ENCODE assay signal across 8 cellular contexts in genomic region chr12:52148541-52149181, GRCh38. TPM values are rescaled to one million over a fixed set of nuclear protein-coding genes. Genes with fewer than 3 reads are reported as not detected.
DNase-seq lines count a peak whose midpoint lies in the region; ATAC-seq, FAIRE-seq and TF ChIP-seq lines count a peak whose summit lies in the region.

No MANE protein-coding gene starts in this region.

- no peaks in the 10 kb centered on the region for H3K27me3 ChIP-seq in thyroid gland

- WGBS in thyroid gland, 2 donors, result 77 to 78% methylated on average over 7 to 10 of the region's 13 CpGs

- intact Hi-C loops in kidney (cut with DNase I) (no loop called here), thyroid gland (cut with DNase I) (no loop called here), sciatic nerve (cut with DNase I) (no loop called here)

- no peaks in the 10 kb centered on the region for H3K36me3 ChIP-seq in kidney (ENCODE audit: control insufficient read depth in 1 of 2, insufficient read depth in 2 of 2, low read length in 2 of 2)
- H3K36me3 ChIP-seq in thyroid gland, result no peaks in the 10 kb centered on the region

- no peak for FAIRE-seq in kidney (lab: Jason Lieb, UNC)

- H3K27ac ChIP-seq in VCaP (peak overlapping the region; percentile 9; the same call in 1 of the 2 replicates), kidney (ENCODE audit: low read depth in 2 of 2, low read length in 2 of 2) (peak overlapping the region; percentile 48 to 86), thyroid gland (peak overlapping the region; percentile 97 to 100 (median 98))

- TF ChIP-seq CTCF in VCaP (conservative IDR thresholded peaks at IDR 0.05), result no peak
- no peak for TF ChIP-seq CTCF in kidney (IDR thresholded peaks at IDR 0.05; ENCODE audit: borderline replicate concordance, extremely low read depth, insufficient read depth)
- no peak for TF ChIP-seq CTCF in thyroid gland (IDR thresholded peaks at IDR 0.05)

- H3K9me3 ChIP-seq in kidney (ENCODE audit: control insufficient read depth in 1 of 2, low read length in 2 of 2) (no peaks in the 10 kb centered on the region), thyroid gland (no peaks in the 10 kb centered on the region)

- H3K4me1 ChIP-seq in kidney (ENCODE audit: control insufficient read depth in 1 of 2, insufficient read depth in 1 of 2, low read depth in 1 of 2, low read length in 2 of 2), result peaks cover 14 to 24% of the 10 kb centered on the region in 2 donors
- H3K4me1 ChIP-seq in thyroid gland, result peaks cover 43 to 81% of the 10 kb centered on the region in 2 donors

- H3K9ac ChIP-seq in kidney (ENCODE audit: low read length in 2 of 2), result peak overlapping the region in 1 of 2 donors; percentile 51

- TF ChIP-seq POLR2A in thyroid gland (IDR thresholded peaks at IDR 0.05), result peak in 1 of 2 donors; percentile 70

- DNase-seq in NCI-H1436 (lab: John Stamatoyannopoulos, UW) (peak; percentile 17), NCI-H1436 treated with DMSO at 0.1 percent for 48 hours (lab: John Stamatoyannopoulos, UW) (no peak), kidney (peak; percentile 95), thyroid gland (peak; percentile 90 to 93), middle frontal gyrus (ENCODE audit: extremely low spot score, low spot score) (no peak), sciatic nerve (ENCODE audit: low spot score) (no peak)

- H3K4me3 ChIP-seq in kidney (ENCODE audit: low read length in 2 of 2) (no peak overlapping the region), thyroid gland (replicated peaks in 1 of 3) (no peak overlapping the region)

- ATAC-seq in sciatic nerve (no peak), HG03159 (IDR thresholded peaks at IDR 0.05; ENCODE audit: unreplicated experiment) (no peak)

RNA-seq across cellular contexts. Expression of gene KRT80, which starts 43.2 kb away (rescaled TPM):
- total RNA-seq in kidney (12.3 TPM), thyroid gland (1 to 10 TPM in 1 of 4 donors, under 1 TPM in 1, not detected in 2; 0.34 to 1.6 TPM), sciatic nerve (0.13 TPM)
- polyA plus RNA-seq in kidney (ENCODE audit: insufficient read depth, low read depth, low replicate concordance), result 1.0 TPM

Comparison
In these comparisons a context has a peak if more than half of its experiments do, and no peak if none do; other contexts are left out.
1. DNase-seq: peak in NCI-H1436 (single experiment), kidney (single experiment) and thyroid gland (2 of 2); none in NCI-H1436 treated with DMSO at 0.1 percent for 48 hours (single experiment), middle frontal gyrus (single experiment) and sciatic nerve (single experiment).
2. H3K27ac ChIP-seq: peak in every context shown above with its lines; median percentile 98 in thyroid gland; 67 in kidney; 9 in VCaP.